In the genomic region with DNA sequence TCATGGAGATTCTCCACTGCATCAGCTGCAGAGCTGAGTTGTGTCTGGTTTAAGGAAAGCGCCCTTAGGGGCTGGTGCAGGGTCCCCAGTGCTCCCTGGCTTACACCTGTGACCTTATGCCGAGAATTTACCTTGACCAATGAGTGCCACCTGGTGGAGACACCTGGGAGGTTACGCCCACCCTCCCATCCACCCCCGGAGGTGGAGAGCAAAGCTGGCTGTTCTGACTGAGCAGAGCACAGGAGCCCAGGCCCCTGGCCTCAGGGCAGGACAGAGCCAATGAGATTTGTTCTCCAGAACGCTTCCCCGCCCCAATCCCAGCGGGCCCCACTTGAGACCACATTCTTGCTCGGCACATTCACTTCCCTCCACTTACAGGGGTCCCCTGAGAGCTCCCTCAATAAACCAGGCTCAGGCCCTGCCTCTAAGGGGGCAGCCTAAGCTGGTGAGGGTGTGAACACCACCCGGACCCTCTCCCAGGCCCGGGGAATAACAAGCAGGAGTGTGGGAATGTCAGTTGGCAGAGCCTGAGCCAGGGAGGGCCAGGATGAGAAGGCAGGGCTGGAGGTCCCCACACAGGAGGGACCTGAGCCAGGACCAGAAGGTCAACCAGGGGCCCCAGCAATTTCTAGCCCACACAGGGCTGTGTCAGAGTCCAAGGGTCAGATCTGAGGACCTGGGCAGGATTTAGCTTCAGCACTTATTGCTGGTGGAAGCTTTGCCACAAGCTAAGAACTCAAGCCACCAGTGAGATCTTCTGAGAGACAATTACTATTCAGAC, we compare ENCODE assay signal across 10 cellular contexts.
DNase-seq lines count a peak whose midpoint lies in the region; ATAC-seq and TF ChIP-seq lines count a peak whose summit lies in the region.
"Had no signal": no experiment of that assay in that cellular context is flagged by ENCODE, and none has a peak within 500 bp of the region (broad histone marks: within the 10 kb centered on the region; RNA-seq: fewer than 3 reads in every experiment).

No MANE protein-coding gene starts in this region.

- H3K27ac ChIP-seq in MM.1S (ENCODE audit: low read length): no peak overlapping the region
- no peak overlapping the region for H3K27ac ChIP-seq in smooth muscle cell (ENCODE audit: low read depth)

- no peak overlapping the region for H3K9ac ChIP-seq in MM.1S (ENCODE audit: low read length)
- H3K9ac ChIP-seq in smooth muscle cell (ENCODE audit: low read depth): no peak overlapping the region

- no peak for ATAC-seq in HG02759 (IDR thresholded peaks at IDR 0.05; ENCODE audit: unreplicated experiment)

- TF ChIP-seq CTCF in MM.1S (IDR thresholded peaks at IDR 0.05; ENCODE audit: low read length): peak; percentile 48
- TF ChIP-seq CTCF in cardiac fibroblast (IDR thresholded peaks at IDR 0.05; ENCODE audit: low read depth, low read length): peak; percentile 18
- peak; percentile 25 for TF ChIP-seq CTCF in smooth muscle cell (IDR thresholded peaks at IDR 0.05; ENCODE audit: borderline replicate concordance, insufficient read depth, poor library complexity, severe bottlenecking)

- H3K36me3 ChIP-seq in MM.1S (replicated peaks; ENCODE audit: insufficient read depth, low read length) (no peaks in the 10 kb centered on the region), smooth muscle cell (ENCODE audit: low read depth) (no peaks in the 10 kb centered on the region)

- no peaks in the 10 kb centered on the region for H3K9me2 ChIP-seq in MM.1S (replicated peaks; ENCODE audit: insufficient read depth, low read length)

- H3K4me2 ChIP-seq in MM.1S (ENCODE audit: low read depth, low read length) (no peak overlapping the region), smooth muscle cell (no peak overlapping the region)

- CTCF ChIA-PET in activated CD4-positive, alpha-beta T cell treated with anti-CD3 and anti-CD28 coated beads, Interleukin-2, amount 10 ng/mL, durations not matched to agents 7 days and 5 days (lab: Charles Lee): interaction anchor here (1.4 kb wide), 1 partner anchor 17 kb away, joined by 3 read pairs; no protein-coding TSS in a partner anchor

- H4K20me1 ChIP-seq in MM.1S (ENCODE audit: insufficient read depth, low read length): no peaks in the 10 kb centered on the region
- no peaks in the 10 kb centered on the region for H4K20me1 ChIP-seq in smooth muscle cell (ENCODE audit: low read depth)

- 53% methylated on average over 10 of the region's 10 CpGs for WGBS in smooth muscle cell (ENCODE audit: low lambda C conversion rate)

- no peak overlapping the region for H3K4me3 Mint-ChIP-seq in activated CD4-positive, alpha-beta T cell treated with anti-CD3 and anti-CD28 coated beads, Interleukin-2, amount 10 ng/mL, durations not matched to agents 7 days and 5 days
- H3K4me3 Mint-ChIP-seq: activated T-helper 1 cell treated with anti-CD3 and anti-CD28 coated beads, Interleukin-12 subunit alpha, Interleukin-12 subunit beta, Interleukin-2, Interleukin-4 antibody, amounts not matched to agents 30 ng/mL and 10 ng/mL and 1 ng/mL, durations not matched to agents 14 hours and 24 hours and 36 hours had no signal

- DNase-seq in activated CD4-positive, alpha-beta T cell treated with anti-CD3 and anti-CD28 coated beads, Interleukin-2, amount 10 ng/mL, durations not matched to agents 7 days and 5 days: peak; percentile 22
- DNase-seq in activated CD4-positive, alpha-beta T cell treated with anti-CD3 and anti-CD28 coated beads for 4 hours: no peak
- DNase-seq in MM.1S (no peak), cardiac fibroblast (ENCODE audit: low read depth in 2 of 2) (no peak), smooth muscle cell (lab: John Stamatoyannopoulos, UW; ENCODE audit: unreplicated experiment) (no peak), NCI-H1048 (lab: John Stamatoyannopoulos, UW) (no peak), KG1 (lab: John Stamatoyannopoulos, UW) (no peak)
- DNase-seq: NK-92 treated with Interleukin-12 subunit alpha and Interleukin-12 subunit beta, amount 100 ng/mL, for 24 hours had no signal

- H2AFZ ChIP-seq in MM.1S (ENCODE audit: low read length) (no peak overlapping the region), smooth muscle cell (ENCODE audit: low read depth) (no peak overlapping the region)

- H3K9me3 Mint-ChIP-seq in activated CD4-positive, alpha-beta T cell treated with anti-CD3 and anti-CD28 coated beads, Interleukin-2, amount 10 ng/mL, durations not matched to agents 7 days and 5 days: no peaks in the 10 kb centered on the region
- H3K9me3 Mint-ChIP-seq: activated T-helper 1 cell treated with anti-CD3 and anti-CD28 coated beads, Interleukin-12 subunit alpha, Interleukin-12 subunit beta, Interleukin-2, Interleukin-4 antibody, amounts not matched to agents 30 ng/mL and 10 ng/mL and 1 ng/mL, durations not matched to agents 14 hours and 24 hours and 36 hours had no signal

- H3K4me1 ChIP-seq in MM.1S (ENCODE audit: low read length) (no peaks in the 10 kb centered on the region), smooth muscle cell (ENCODE audit: low read depth) (no peaks in the 10 kb centered on the region)

- H3K4me1 Mint-ChIP-seq in activated CD4-positive, alpha-beta T cell treated with anti-CD3 and anti-CD28 coated beads, Interleukin-2, amount 10 ng/mL, durations not matched to agents 7 days and 5 days: no peaks in the 10 kb centered on the region

- H3F3A ChIP-seq in MM.1S (ENCODE audit: insufficient read depth, low read length) (no peaks in the 10 kb centered on the region), smooth muscle cell (ENCODE audit: low read depth) (no peaks in the 10 kb centered on the region)

- POLR2A ChIA-PET in activated CD4-positive, alpha-beta T cell treated with anti-CD3 and anti-CD28 coated beads, Interleukin-2, amount 10 ng/mL, durations not matched to agents 7 days and 5 days (lab: Charles Lee): no interaction called here

- peaks cover 9% of the 10 kb centered on the region for H3K27me3 Mint-ChIP-seq in activated CD4-positive, alpha-beta T cell treated with anti-CD3 and anti-CD28 coated beads, Interleukin-2, amount 10 ng/mL, durations not matched to agents 7 days and 5 days

- H3K9me3 ChIP-seq in MM.1S (replicated peaks; ENCODE audit: insufficient read depth, low read length) (no peaks in the 10 kb centered on the region), smooth muscle cell (replicated peaks; ENCODE audit: low read depth) (no peaks in the 10 kb centered on the region)

- H3K27ac Mint-ChIP-seq in activated CD4-positive, alpha-beta T cell treated with anti-CD3 and anti-CD28 coated beads, Interleukin-2, amount 10 ng/mL, durations not matched to agents 7 days and 5 days: no peak overlapping the region
- H3K27ac Mint-ChIP-seq: activated T-helper 1 cell treated with anti-CD3 and anti-CD28 coated beads, Interleukin-12 subunit alpha, Interleukin-12 subunit beta, Interleukin-2, Interleukin-4 antibody, amounts not matched to agents 30 ng/mL and 10 ng/mL and 1 ng/mL, durations not matched to agents 14 hours and 24 hours and 36 hours had no signal

- no peaks in the 10 kb centered on the region for H3K79me2 ChIP-seq in MM.1S (ENCODE audit: low read length)
- no peaks in the 10 kb centered on the region for H3K79me2 ChIP-seq in smooth muscle cell (ENCODE audit: low read depth)

- H3K27me3 ChIP-seq in MM.1S (replicated peaks; ENCODE audit: insufficient read depth, low read length) (peaks cover 24% of the 10 kb centered on the region), smooth muscle cell (ENCODE audit: low read depth) (no peaks in the 10 kb centered on the region)

- H3K36me3 Mint-ChIP-seq in activated CD4-positive, alpha-beta T cell treated with anti-CD3 and anti-CD28 coated beads, Interleukin-2, amount 10 ng/mL, durations not matched to agents 7 days and 5 days (ENCODE audit: low read depth): no peaks in the 10 kb centered on the region

- H3K4me3 ChIP-seq in MM.1S (ENCODE audit: low read length): no peak overlapping the region
- H3K4me3 ChIP-seq in cardiac fibroblast (replicated peaks in 1 of 2; ENCODE audit: low read depth in 2 of 2, low read length in 2 of 2): no peak overlapping the region
- no peak overlapping the region for H3K4me3 ChIP-seq in smooth muscle cell
